ENCODE assay signal across 9 cellular contexts in the genomic region with DNA sequence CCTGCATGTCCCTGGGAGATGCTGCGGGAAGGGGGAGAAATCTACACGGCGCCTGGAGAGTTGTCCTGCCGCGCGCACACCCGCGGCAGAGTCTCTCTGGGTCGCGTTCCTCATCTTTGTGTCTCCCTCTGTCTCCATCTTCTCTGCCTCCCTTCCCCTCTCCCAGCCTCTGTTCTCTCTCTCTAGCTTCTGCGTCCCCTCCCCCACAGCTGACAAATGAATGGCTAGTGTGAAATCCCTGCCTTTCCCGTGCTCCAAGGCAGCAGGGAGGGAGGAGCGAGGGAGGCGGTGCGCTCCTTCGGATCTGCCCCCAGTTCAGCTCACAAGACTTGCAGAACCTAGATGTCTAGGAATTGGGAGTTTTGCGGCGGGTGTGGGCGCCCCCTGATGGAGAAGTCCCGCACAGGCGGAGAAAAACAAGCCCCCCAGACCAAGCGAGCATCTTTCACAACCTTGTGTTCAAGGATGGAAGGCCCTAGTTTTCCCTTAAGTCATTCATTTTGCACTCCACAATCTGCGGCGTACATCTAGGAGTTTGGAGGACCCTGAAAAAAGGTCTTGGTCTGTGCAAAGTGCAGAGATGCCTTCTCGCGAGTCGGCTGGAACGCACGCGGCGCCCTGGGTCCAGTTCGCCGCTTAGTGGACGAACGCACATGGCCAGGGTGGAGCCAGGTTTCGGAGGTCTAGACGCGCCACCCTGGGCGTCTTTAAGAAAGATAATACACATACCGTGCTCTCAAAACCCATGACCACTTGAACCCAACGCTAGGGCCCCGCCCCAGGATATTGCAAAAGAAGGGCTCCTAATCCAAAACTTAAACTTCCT. TPM values are rescaled to one million over a fixed set of nuclear protein-coding genes. Genes with fewer than 3 reads are reported as not detected.
DNase-seq lines count a peak whose midpoint lies in the region; TF ChIP-seq lines count a peak whose summit lies in the region.
"Had no signal": no experiment of that assay in that cellular context is flagged by ENCODE, and none has a peak within 500 bp of the region (broad histone marks: within the 10 kb centered on the region; RNA-seq: fewer than 3 reads in every experiment).

No MANE protein-coding gene starts in this region.

- POLR2A ChIA-PET in HEK293T (lab: Yijun Ruan, JAX): interaction anchor here (0.6 to 1.0 kb wide), 11 partner anchors 8 to 838 kb away, joined by 3 to 4 read pairs (median 3); partner anchors contain the start of genes TMEM167A and XRCC4
- POLR2A ChIA-PET in MCF 10A (lab: Yijun Ruan, JAX): interaction anchor here (0.7 to 1.6 kb wide), 11 partner anchors 18 to 832 kb away, joined by 3 to 12 read pairs (median 3); partner anchors contain the start of genes TMEM167A and XRCC4

- H3K4me1 Mint-ChIP-seq in MCF 10A (ENCODE audit: insufficient read depth, unreplicated experiment): peaks cover 19% of the 10 kb centered on the region

- CTCF ChIA-PET in HEK293T (lab: Yijun Ruan, JAX) (interaction anchor here (0.6 to 0.9 kb wide), 7 partner anchors 27 to 452 kb away, joined by 3 to 4 read pairs (median 3); no protein-coding TSS in a partner anchor), MCF 10A (lab: Yijun Ruan, JAX) (interaction anchor here (0.6 to 2.0 kb wide), 16 partner anchors 30 to 1765 kb away, joined by 3 to 8 read pairs (median 3); no protein-coding TSS in a partner anchor)

- no peaks in the 10 kb centered on the region for H3K9me3 Mint-ChIP-seq in MCF 10A (ENCODE audit: unreplicated experiment)

- intact Hi-C loops in MCF 10A (cut with micrococcal nuclease): loop anchor here (1.0 to 5.0 kb wide), 12 partner anchors 43 to 1121 kb away; partner anchors contain the start of genes TMEM167A and XRCC4

- H3K27ac Mint-ChIP-seq in MCF 10A (ENCODE audit: low read depth, unreplicated experiment): peak overlapping the region; percentile 87

- BruUV-seq in MCF 10A (replicated peaks; lab: Mats Ljungman, UMichigan): no TSS peak

- peak overlapping the region; percentile 92 for H3K4me3 ChIP-seq in iPS-11a (ENCODE audit: low read depth, low read length)
- H3K4me3 ChIP-seq: BLaER1 treated with 17β-estradiol and CSF1 and Interleukin-3, amounts not matched to agents 10 nM and 100 nM had no signal

- peaks cover 23% of the 10 kb centered on the region for H3K27me3 Mint-ChIP-seq in MCF 10A (ENCODE audit: insufficient read depth, unreplicated experiment)

- H3K4me3 Mint-ChIP-seq in MCF 10A (ENCODE audit: unreplicated experiment): peak overlapping the region; percentile 80

- peak; percentile 90 for TF ChIP-seq CTCF in MCF 10A (IDR thresholded peaks at IDR 0.05; ENCODE audit: unreplicated experiment)

- DNase-seq in DMS153 (lab: John Stamatoyannopoulos, UW) (peak; percentile 23), DMS153 treated with DMSO at 0.1 percent for 48 hours (lab: John Stamatoyannopoulos, UW; ENCODE audit: unreplicated experiment) (no peak), HEK293T (ENCODE audit: extremely low spot score) (peak; percentile 85), M059J (ENCODE audit: low read depth) (peak; percentile 97), SKM-1 (lab: John Stamatoyannopoulos, UW; ENCODE audit: unreplicated experiment) (peak; percentile 85), MCF 10A (ENCODE audit: unreplicated experiment) (peak; percentile 98), retina (peak; percentile 98)

- H3K36me3 Mint-ChIP-seq in MCF 10A (ENCODE audit: insufficient read depth, unreplicated experiment): no peaks in the 10 kb centered on the region

TF ChIP-seq in HEK293T, 16 proteins besides CTCF, POLR2A, EP300 and RAD21:
- TF ChIP-seq CTBP1 (IDR thresholded peaks at IDR 0.05; ENCODE audit: borderline replicate concordance) (peak; percentile 60; the same call in 1 of the 2 replicates), ELF4 (IDR thresholded peaks at IDR 0.05) (no peak)
- TF ChIP-seq, protein P1, sequence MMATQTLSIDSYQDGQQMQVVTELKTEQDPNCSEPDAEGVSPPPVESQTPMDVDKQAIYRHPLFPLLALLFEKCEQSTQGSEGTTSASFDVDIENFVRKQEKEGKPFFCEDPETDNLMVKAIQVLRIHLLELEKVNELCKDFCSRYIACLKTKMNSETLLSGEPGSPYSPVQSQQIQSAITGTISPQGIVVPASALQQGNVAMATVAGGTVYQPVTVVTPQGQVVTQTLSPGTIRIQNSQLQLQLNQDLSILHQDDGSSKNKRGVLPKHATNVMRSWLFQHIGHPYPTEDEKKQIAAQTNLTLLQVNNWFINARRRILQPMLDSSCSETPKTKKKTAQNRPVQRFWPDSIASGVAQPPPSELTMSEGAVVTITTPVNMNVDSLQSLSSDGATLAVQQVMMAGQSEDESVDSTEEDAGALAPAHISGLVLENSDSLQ (IDR thresholded peaks at IDR 0.05): peak; percentile 53; the same call in 1 of the 2 replicates

RNA-seq across cellular contexts. Expression of gene VCAN, which starts 2.0 kb away (rescaled TPM):
- 42.5 and 84.4 TPM in 2 replicates for total RNA-seq in M059J (2014; rRNA removed; shearing (Covaris generic))
- total RNA-seq in MCF 10A (2022): 44.1 and 50.6 TPM in 2 replicates
